In genomic region chr3:35932995-35933394, GRCh38 we compare ENCODE assay signal across 8 cellular contexts.
DNase-seq lines count a peak whose midpoint lies in the region; ATAC-seq and TF ChIP-seq lines count a peak whose summit lies in the region.

No MANE protein-coding gene starts in this region.

- DNase-seq in COLO668 (lab: John Stamatoyannopoulos, UW; ENCODE audit: unreplicated experiment) (peak; percentile 0), M059J (ENCODE audit: low read depth) (peak; percentile 88), astrocyte of the hippocampus (ENCODE audit: low read depth, low spot score) (peak; percentile 89), lung (ENCODE audit: low spot score) (no peak), NCI-H82 treated with DMSO at 0.1 percent for 48 hours (lab: John Stamatoyannopoulos, UW; ENCODE audit: unreplicated experiment) (no peak), HAP-1 (ENCODE audit: low spot score in 2 of 2) (no peak)
- DNase-seq in natural killer cell treated with Interleukin-12 subunit alpha and Interleukin-12 subunit beta and Interleukin-15 and Interleukin-18, amount 100 ng/mL, for 72 hours (ENCODE audit: low spot score): no peak

- H3K27ac Mint-ChIP-seq in natural killer cell treated with Interleukin-12 subunit alpha and Interleukin-12 subunit beta and Interleukin-15 and Interleukin-18, amount 100 ng/mL, for 72 hours: no peak overlapping the region

- H3K4me3 ChIP-seq in lung (no peak overlapping the region), HAP-1 (no peak overlapping the region)

- H3K4me1 ChIP-seq in lung (ENCODE audit: control insufficient read depth in 2 of 2, insufficient read depth in 2 of 2, low read length in 2 of 2): no peaks in the 10 kb centered on the region
- no peaks in the 10 kb centered on the region for H3K4me1 ChIP-seq in HAP-1

- 9 to 20% methylated on average over 6 of the region's 6 CpGs for WGBS in lung, 2 donors

- H3K9me3 ChIP-seq in lung (ENCODE audit: control insufficient read depth in 2 of 2, insufficient read depth in 1 of 2, low read length in 1 of 2) (no peaks in the 10 kb centered on the region), HAP-1 (no peaks in the 10 kb centered on the region)

- no peak overlapping the region for H3K27ac ChIP-seq in lung (ENCODE audit: low read depth in 1 of 2, low read length in 1 of 2)

- no peaks in the 10 kb centered on the region for H3K4me1 Mint-ChIP-seq in natural killer cell treated with Interleukin-12 subunit alpha and Interleukin-12 subunit beta and Interleukin-15 and Interleukin-18, amount 100 ng/mL, for 72 hours (ENCODE audit: low read depth in 2 of 2)

- H3K27me3 ChIP-seq in lung (ENCODE audit: control insufficient read depth, insufficient read depth) (no peaks in the 10 kb centered on the region), HAP-1 (ENCODE audit: low read depth) (no peaks in the 10 kb centered on the region)

- H3K36me3 ChIP-seq in lung (ENCODE audit: control insufficient read depth in 2 of 2, insufficient read depth in 2 of 2, low read length in 2 of 2) (no peaks in the 10 kb centered on the region), HAP-1 (replicated peaks) (no peaks in the 10 kb centered on the region)

- no peaks in the 10 kb centered on the region for H3K9me3 Mint-ChIP-seq in natural killer cell treated with Interleukin-12 subunit alpha and Interleukin-12 subunit beta and Interleukin-15 and Interleukin-18, amount 100 ng/mL, for 72 hours

- no peaks in the 10 kb centered on the region for H3K27me3 Mint-ChIP-seq in natural killer cell treated with Interleukin-12 subunit alpha and Interleukin-12 subunit beta and Interleukin-15 and Interleukin-18, amount 100 ng/mL, for 72 hours

- ATAC-seq in lung (ENCODE audit: insufficient read depth, low FRiP score) (peak; percentile 47), GM19324 (IDR thresholded peaks at IDR 0.05; ENCODE audit: low FRiP score, unreplicated experiment) (no peak)
- no peak for ATAC-seq in natural killer cell treated with Interleukin-12 subunit alpha and Interleukin-12 subunit beta and Interleukin-15 and Interleukin-18, amount 100 ng/mL, for 72 hours

- in situ Hi-C loops in HAP-1 (cut with MboI; ENCODE audit: low sequenced_read_pairs): no loop called here

- TF ChIP-seq CTCF in lung (IDR thresholded peaks at IDR 0.05; ENCODE audit: control extremely low read depth, extremely low read depth): no peak

- no peak overlapping the region for H3K4me3 Mint-ChIP-seq in natural killer cell treated with Interleukin-12 subunit alpha and Interleukin-12 subunit beta and Interleukin-15 and Interleukin-18, amount 100 ng/mL, for 72 hours

- H3K36me3 Mint-ChIP-seq in natural killer cell treated with Interleukin-12 subunit alpha and Interleukin-12 subunit beta and Interleukin-15 and Interleukin-18, amount 100 ng/mL, for 72 hours: no peaks in the 10 kb centered on the region

Comparison
In these comparisons a context has a peak if more than half of its experiments do, and no peak if none do; other contexts are left out.
1. DNase-seq: peak in COLO668 (single experiment), M059J (single experiment) and astrocyte of the hippocampus (single experiment); none in lung (single experiment), natural killer cell treated with Interleukin-12 subunit alpha and Interleukin-12 subunit beta and Interleukin-15 and Interleukin-18, amount 100 ng/mL, for 72 hours (single experiment), NCI-H82 treated with DMSO at 0.1 percent for 48 hours (single experiment) and HAP-1 (0 of 2).